ENCODE assay signal across 9 cellular contexts in genomic region chr20:35561268-35561667, GRCh38. TPM values are rescaled to one million over a fixed set of nuclear protein-coding genes. Genes with fewer than 3 reads are reported as not detected.
DNase-seq lines count a peak whose midpoint lies in the region; ATAC-seq, FAIRE-seq and TF ChIP-seq lines count a peak whose summit lies in the region.
"Had no signal": no experiment of that assay in that cellular context is flagged by ENCODE, and none has a peak within 500 bp of the region (broad histone marks: within the 10 kb centered on the region; RNA-seq: fewer than 3 reads in every experiment).

No MANE protein-coding gene starts in this region.

- H3K79me2 ChIP-seq in HCT116 (ENCODE audit: insufficient read depth, low read length) (no peaks in the 10 kb centered on the region), endothelial cell of umbilical vein (ENCODE audit: control insufficient read depth, insufficient read depth, low read length) (no peaks in the 10 kb centered on the region)

- H3K9me1 ChIP-seq in endothelial cell of umbilical vein (replicated peaks; ENCODE audit: control insufficient read depth, extremely low read depth, insufficient read depth, low read length): no peaks in the 10 kb centered on the region

- TF ChIP-seq RAD21 in HCT116 (IDR thresholded peaks at IDR 0.05; ENCODE audit: low read depth): peak; percentile 45; the same call in 1 of the 2 replicates

- peak; percentile 79 for ATAC-seq in HCT116
- no peak for ATAC-seq in GM19023 (IDR thresholded peaks at IDR 0.05; ENCODE audit: unreplicated experiment)
- no peak for ATAC-seq in HG03135 (IDR thresholded peaks at IDR 0.05; ENCODE audit: unreplicated experiment)
- ATAC-seq in GM19351 (IDR thresholded peaks at IDR 0.05; ENCODE audit: unreplicated experiment): no peak

- POLR2A ChIA-PET in HCT116 (lab: Charles Lee): no interaction called here
- POLR2A ChIA-PET in endothelial cell of umbilical vein (lab: Charles Lee): no interaction called here

- BruUV-seq in Calu3 (replicated peaks; lab: Mats Ljungman, UMichigan): no TSS peak
- no TSS peak for BruUV-seq in HCT116 (replicated peaks; lab: Mats Ljungman, UMichigan)
- no TSS peak for BruUV-seq in endothelial cell of umbilical vein (replicated peaks; lab: Mats Ljungman, UMichigan)

- no peaks in the 10 kb centered on the region; a peak in 1 of 4 replicates for H3K4me1 ChIP-seq in HCT116 (ENCODE audit: control insufficient read depth in 1 of 2, insufficient read depth in 2 of 2, low read length in 2 of 2)
- H3K4me1 ChIP-seq in NT2/D1 (ENCODE audit: insufficient read depth, insufficient read length): peaks cover 14% of the 10 kb centered on the region
- H3K4me1 ChIP-seq in endothelial cell of umbilical vein (ENCODE audit: control insufficient read depth, extremely low read depth, insufficient read depth, low read length): no peaks in the 10 kb centered on the region

- H4K20me1 ChIP-seq in HCT116 (ENCODE audit: insufficient read depth) (no peaks in the 10 kb centered on the region), endothelial cell of umbilical vein (replicated peaks; ENCODE audit: control insufficient read depth, extremely low read depth, insufficient read depth, low read length) (no peaks in the 10 kb centered on the region)

- no peak overlapping the region for H3K27ac ChIP-seq in HCT116 (ENCODE audit: low read depth, low read length)
- no peak overlapping the region for H3K27ac ChIP-seq in endothelial cell of umbilical vein (ENCODE audit: insufficient read depth, low read depth, low read length)

- H3K36me3 Mint-ChIP-seq in Calu3 (ENCODE audit: insufficient read depth, unreplicated experiment) (peaks cover 46% of the 10 kb centered on the region), nephron (ENCODE audit: low read depth) (peaks cover 17% of the 10 kb centered on the region)

- no peak overlapping the region for H3K4me2 ChIP-seq in HCT116 (ENCODE audit: low read length)
- no peak overlapping the region for H3K4me2 ChIP-seq in endothelial cell of umbilical vein (ENCODE audit: insufficient read depth, low read length)

- no peak for FAIRE-seq in endothelial cell of umbilical vein (lab: Jason Lieb, UNC)

- no peaks in the 10 kb centered on the region for H3K4me1 Mint-ChIP-seq in Calu3 (ENCODE audit: low read depth, unreplicated experiment)
- no peaks in the 10 kb centered on the region for H3K4me1 Mint-ChIP-seq in nephron

- H3K4me3 ChIP-seq in HCT116 (replicated peaks in 1 of 2; ENCODE audit: low read depth in 1 of 2, low read length in 2 of 2): no peak overlapping the region
- no peak overlapping the region for H3K4me3 ChIP-seq in NT2/D1 (ENCODE audit: insufficient read length, low read depth)
- no peak overlapping the region for H3K4me3 ChIP-seq in endothelial cell of umbilical vein (replicated peaks in 1 of 3; ENCODE audit: insufficient read depth in 1 of 3, low read depth in 1 of 3, low read length in 3 of 3)

- no peaks in the 10 kb centered on the region for H3K9me3 Mint-ChIP-seq in Calu3 (ENCODE audit: low read depth, unreplicated experiment)
- H3K9me3 Mint-ChIP-seq in nephron: no peaks in the 10 kb centered on the region

- no peak overlapping the region for H3K4me3 Mint-ChIP-seq in Calu3 (ENCODE audit: low read depth, unreplicated experiment)
- no peak overlapping the region for H3K4me3 Mint-ChIP-seq in nephron

- H2AFZ ChIP-seq in HCT116 (ENCODE audit: low read depth, low read length, poor library complexity, severe bottlenecking) (no peak overlapping the region), endothelial cell of umbilical vein (ENCODE audit: low read depth, low read length) (no peak overlapping the region)

- TF ChIP-seq CTCF in Calu3 (IDR thresholded peaks at IDR 0.05; ENCODE audit: unreplicated experiment) (no peak), HCT116 (IDR thresholded peaks at IDR 0.05 in 2 of 3, conservative IDR thresholded peaks at IDR 0.05 in 1 of 3; ENCODE audit: borderline replicate concordance in 1 of 3, insufficient read depth in 1 of 3, low read depth in 2 of 3, low read length in 2 of 3) (peak in 2 of 3 experiments; percentile 15 to 34; a peak in 2 of 6 replicates), endothelial cell of umbilical vein (IDR thresholded peaks at IDR 0.05; ENCODE audit: extremely low read depth in 1 of 2, insufficient read depth in 1 of 2, low read depth in 1 of 2, low read length in 2 of 2) (peak; percentile 9 to 32), nephron (IDR thresholded peaks at IDR 0.05; ENCODE audit: unreplicated experiment in 3 of 3) (peak in 2 of 3 experiments; percentile 9 to 27)

- no peaks in the 10 kb centered on the region for H3K27me3 Mint-ChIP-seq in Calu3 (ENCODE audit: unreplicated experiment)
- peaks cover 3% of the 10 kb centered on the region for H3K27me3 Mint-ChIP-seq in nephron (ENCODE audit: low read depth)

- H3K9me2 ChIP-seq in HCT116 (ENCODE audit: insufficient read depth): no peaks in the 10 kb centered on the region

- H3K36me3 ChIP-seq in HCT116 (ENCODE audit: control insufficient read depth in 1 of 2, insufficient read depth in 2 of 2, low read length in 2 of 2) (peaks cover 8 to 16% of the 10 kb centered on the region in 2 experiments; a peak in 1 of 4 replicates), NT2/D1 (ENCODE audit: insufficient read depth, insufficient read length, low read length) (peaks cover 42% of the 10 kb centered on the region), endothelial cell of umbilical vein (ENCODE audit: control insufficient read depth in 2 of 2, extremely low read depth in 1 of 2, insufficient read depth in 2 of 2, low read length in 2 of 2) (peaks cover 0 to 12% of the 10 kb centered on the region in 2 experiments)

- H3K9me3 ChIP-seq in HCT116 (ENCODE audit: control insufficient read depth in 1 of 2, insufficient read depth in 1 of 2, low read depth in 1 of 2, low read length in 2 of 2) (no peaks in the 10 kb centered on the region), NT2/D1 (ENCODE audit: insufficient read depth, low read length) (no peaks in the 10 kb centered on the region), endothelial cell of umbilical vein (replicated peaks; ENCODE audit: control insufficient read depth, insufficient read depth, low read length) (no peaks in the 10 kb centered on the region)

- peak; percentile 28 for DNase-seq in Calu3
- no peak for DNase-seq in HCT116 (ENCODE audit: low read depth, low spot score)
- peak; percentile 40 for DNase-seq in NT2/D1 (ENCODE audit: low read depth, low spot score)
- peak; percentile 30 for DNase-seq in endothelial cell of umbilical vein (ENCODE audit: low read depth, low spot score)

- dilution Hi-C loops in endothelial cell of umbilical vein (cut with MboI; ENCODE audit: extremely low pct_ligation_motif_present, low sequenced_read_pairs): no loop called here

- H3K9ac ChIP-seq in HCT116 (ENCODE audit: low read length) (no peak overlapping the region), NT2/D1 (ENCODE audit: insufficient read length, low read depth) (peak overlapping the region; percentile 23), endothelial cell of umbilical vein (replicated peaks; ENCODE audit: extremely low read depth, insufficient read depth, low read length) (no peak overlapping the region)

- RAD21 ChIA-PET in HCT116 (lab: Charles Lee; ENCODE audit: low non-redundant PET in 1 of 2, low total read pairs in 2 of 2, uncharacterized antibody in 2 of 2, unreplicated experiment in 2 of 2): no interaction called here

- intact Hi-C loops in Calu3 (cut with micrococcal nuclease; ENCODE audit: unreplicated experiment) (no loop called here), HCT116 (cut with micrococcal nuclease) (no loop called here), endothelial cell of umbilical vein (cut with micrococcal nuclease) (no loop called here)

- H3K27me3 ChIP-seq in HCT116 (ENCODE audit: insufficient read depth, low read length) (no peaks in the 10 kb centered on the region), NT2/D1 (ENCODE audit: insufficient read depth, insufficient read length) (no peaks in the 10 kb centered on the region), endothelial cell of umbilical vein (ENCODE audit: control insufficient read depth in 2 of 2, insufficient read depth in 2 of 2, low read length in 2 of 2) (no peaks in the 10 kb centered on the region)

- H3K27ac Mint-ChIP-seq in Calu3 (ENCODE audit: unreplicated experiment) (no peak overlapping the region), nephron (no peak overlapping the region)

- CTCF ChIA-PET in Calu3 (lab: Charles Lee): interaction anchor here (0.8 kb wide), 1 partner anchor 57 kb away, joined by 3 read pairs; no protein-coding TSS in a partner anchor
- CTCF ChIA-PET in HCT116 (lab: Charles Lee): no interaction called here
- CTCF ChIA-PET in endothelial cell of umbilical vein (lab: Charles Lee): interaction anchor here (1.2 kb wide), 1 partner anchor 58 kb away, joined by 5 read pairs; no protein-coding TSS in a partner anchor

- TF ChIP-seq POLR2A in HCT116 (IDR thresholded peaks at IDR 0.05; ENCODE audit: borderline replicate concordance, extremely low read depth, insufficient read depth, insufficient read length) (no peak), endothelial cell of umbilical vein (IDR thresholded peaks at IDR 0.05; ENCODE audit: low read depth, low read length) (no peak)

RNA-seq across cellular contexts. Expression of gene ERGIC3, which starts 19.4 kb away (rescaled TPM):
- total RNA-seq in Calu3 (2022) (392 and 411 TPM in 2 replicates), HCT116 (2021; ENCODE audit: unreplicated experiment) (229 TPM), endothelial cell of umbilical vein (202 and 203 TPM in 2 replicates)
- 466 and 560 TPM in 2 replicates for polyA plus RNA-seq in HCT116 (2012)
- 419 and 481 TPM in 2 replicates for polyA plus RNA-seq in endothelial cell of umbilical vein
- polyA plus RNA-seq in endothelial cell of umbilical vein (2011; cell fraction: cytosol; rRNA removed): 477 and 497 TPM in 2 replicates
- 351 and 359 TPM in 2 replicates for polyA plus RNA-seq in endothelial cell of umbilical vein (2011; cell fraction: nucleus; rRNA removed)
- polyA plus RNA-seq in endothelial cell of umbilical vein (2012): 257 and 321 TPM in 2 replicates
- 266 and 298 TPM in 2 replicates for polyA minus RNA-seq in endothelial cell of umbilical vein
- 139 TPM for polyA minus RNA-seq in endothelial cell of umbilical vein (2011; cell fraction: cytosol; rRNA and poly(A)+ RNA removed)
- 59.9 and 70.6 TPM in 2 replicates for polyA minus RNA-seq in endothelial cell of umbilical vein (2011; cell fraction: nucleus; rRNA and poly(A)+ RNA removed)

RNA-seq across cellular contexts. Expression of gene C20orf173, which starts 31.8 kb away (rescaled TPM):
- total RNA-seq in Calu3 (2022) (not detected in 2 replicates), HCT116 (2021; ENCODE audit: unreplicated experiment) (not detected), endothelial cell of umbilical vein (not detected in 2 replicates)
- polyA plus RNA-seq in HCT116 (2012): not detected in 2 replicates
- polyA plus RNA-seq in endothelial cell of umbilical vein: not detected in 2 replicates
- polyA plus RNA-seq in endothelial cell of umbilical vein (2011; cell fraction: cytosol; rRNA removed): not detected in 2 replicates
- not detected in 2 replicates for polyA plus RNA-seq in endothelial cell of umbilical vein (2011; cell fraction: nucleus; rRNA removed)
- not detected in 2 replicates for polyA plus RNA-seq in endothelial cell of umbilical vein (2012)
- not detected in 2 replicates for polyA minus RNA-seq in endothelial cell of umbilical vein
- polyA minus RNA-seq in endothelial cell of umbilical vein (2011; cell fraction: cytosol; rRNA and poly(A)+ RNA removed): not detected
- not detected in 2 replicates for polyA minus RNA-seq in endothelial cell of umbilical vein (2011; cell fraction: nucleus; rRNA and poly(A)+ RNA removed)
- total RNA-seq: urinary bladder had no signal
- polyA plus RNA-seq: urinary bladder had no signal

RNA-seq across cellular contexts. Expression of gene SPAG4, which starts 54.4 kb away (rescaled TPM):
- 7.7 and 15.9 TPM in 2 replicates for total RNA-seq in Calu3 (2022)
- total RNA-seq in HCT116 (2021; ENCODE audit: unreplicated experiment): 6.2 TPM
- polyA plus RNA-seq in HCT116 (2012): 10.3 and 12.9 TPM in 2 replicates
- 3.7 and 7.2 TPM in 2 replicates for total RNA-seq in endothelial cell of umbilical vein
- polyA plus RNA-seq in endothelial cell of umbilical vein: 9.5 and 12.3 TPM in 2 replicates
- polyA plus RNA-seq in endothelial cell of umbilical vein (2011; cell fraction: cytosol; rRNA removed): 4.9 and 7.4 TPM in 2 replicates
- polyA plus RNA-seq in endothelial cell of umbilical vein (2011; cell fraction: nucleus; rRNA removed): 13.4 and 16.8 TPM in 2 replicates
- polyA plus RNA-seq in endothelial cell of umbilical vein (2012): 4.2 and 8.0 TPM in 2 replicates
- 3.6 and 4.4 TPM in 2 replicates for polyA minus RNA-seq in endothelial cell of umbilical vein
- 1.5 TPM for polyA minus RNA-seq in endothelial cell of umbilical vein (2011; cell fraction: cytosol; rRNA and poly(A)+ RNA removed)
- 0.87 and 2.8 TPM in 2 replicates for polyA minus RNA-seq in endothelial cell of umbilical vein (2011; cell fraction: nucleus; rRNA and poly(A)+ RNA removed)
